In genomic region chr18:70287731-70288130, GRCh38 we compare ENCODE assay signal across 12 cellular contexts. TPM values are rescaled to one million over a fixed set of nuclear protein-coding genes. Genes with fewer than 3 reads are reported as not detected.
DNase-seq lines count a peak whose midpoint lies in the region; ATAC-seq and TF ChIP-seq lines count a peak whose summit lies in the region.
"Had no signal": no experiment of that assay in that cellular context is flagged by ENCODE, and none has a peak within 500 bp of the region (broad histone marks: within the 10 kb centered on the region; RNA-seq: fewer than 3 reads in every experiment).

No MANE protein-coding gene starts in this region.

- H3K4me1 ChIP-seq in left ventricle myocardium inferior (peaks cover 51% of the 10 kb centered on the region), right cardiac atrium (ENCODE audit: control insufficient read depth, insufficient read depth, low read length) (peaks cover 4% of the 10 kb centered on the region), mesenchymal stem cell (ENCODE audit: control insufficient read depth, insufficient read depth, low read depth, low read length) (peaks cover 7% of the 10 kb centered on the region)

- H3K4me1 Mint-ChIP-seq in activated naive CD8-positive, alpha-beta T cell treated with anti-CD3 and anti-CD28 coated beads for 36 hours: peaks cover 2% of the 10 kb centered on the region
- H3K4me1 Mint-ChIP-seq in type B pancreatic cell (ENCODE audit: unreplicated experiment): peaks cover 35% of the 10 kb centered on the region

- H2BK5ac ChIP-seq in mesenchymal stem cell (ENCODE audit: low read depth, low read length, poor library complexity, severe bottlenecking): no peak overlapping the region

- no peak overlapping the region for H2BK12ac ChIP-seq in mesenchymal stem cell (ENCODE audit: low read length in 2 of 2)

- H3K4me3 ChIP-seq in left ventricle myocardium inferior: peak overlapping the region; percentile 80
- H3K4me3 ChIP-seq in right cardiac atrium (ENCODE audit: low read length): no peak overlapping the region
- H3K4me3 ChIP-seq in mesenchymal stem cell (ENCODE audit: insufficient read depth in 1 of 2, low read depth in 1 of 2, low read length in 2 of 2): peak overlapping the region in 1 of 2 experiments; percentile 82
- peak overlapping the region in 1 of 2 donors; percentile 62 for H3K4me3 ChIP-seq in foreskin fibroblast (ENCODE audit: low read depth in 1 of 2, low read length in 2 of 2)

- H3K27me3 ChIP-seq in left ventricle myocardium inferior (ENCODE audit: low read depth) (no peaks in the 10 kb centered on the region), right cardiac atrium (ENCODE audit: control insufficient read depth, insufficient read depth) (no peaks in the 10 kb centered on the region), mesenchymal stem cell (ENCODE audit: control insufficient read depth in 1 of 2, insufficient read depth in 1 of 2, low read length in 2 of 2) (no peaks in the 10 kb centered on the region)
- H3K27me3 ChIP-seq: ascending aorta, gastroesophageal sphincter had no signal

- WGBS in right cardiac atrium: 98% methylated on average over 2 of the region's 2 CpGs
- 90% methylated on average over 2 of the region's 2 CpGs for WGBS in mesenchymal stem cell

- H3K79me1 ChIP-seq in mesenchymal stem cell (replicated peaks; ENCODE audit: low read length, poor library complexity, severe bottlenecking): no peaks in the 10 kb centered on the region

- DNase-seq in left ventricle myocardium inferior (no peak), right cardiac atrium (no peak), mesenchymal stem cell (no peak), type B pancreatic cell (ENCODE audit: extremely low spot score, unreplicated experiment) (no peak), foreskin fibroblast (no peak)
- DNase-seq in activated naive CD8-positive, alpha-beta T cell treated with anti-CD3 and anti-CD28 coated beads for 36 hours: no peak
- DNase-seq: Karpas-422, NCI-H2171 treated with DMSO at 0.1 percent for 48 hours had no signal

- peak overlapping the region; percentile 59 for H3K4me3 Mint-ChIP-seq in activated naive CD8-positive, alpha-beta T cell treated with anti-CD3 and anti-CD28 coated beads for 36 hours
- H3K4me3 Mint-ChIP-seq in type B pancreatic cell: peak overlapping the region; percentile 84

- no peak overlapping the region for H3K4ac ChIP-seq in mesenchymal stem cell (ENCODE audit: low read depth in 1 of 2, low read length in 2 of 2)

- H4K91ac ChIP-seq in mesenchymal stem cell (ENCODE audit: low read length): no peak overlapping the region

- no peak overlapping the region for H3K27ac Mint-ChIP-seq in activated naive CD8-positive, alpha-beta T cell treated with anti-CD3 and anti-CD28 coated beads for 36 hours
- peak overlapping the region; percentile 91 for H3K27ac Mint-ChIP-seq in type B pancreatic cell

- H3K36me3 ChIP-seq in left ventricle myocardium inferior: no peaks in the 10 kb centered on the region
- peaks cover 0 to 7% of the 10 kb centered on the region in 2 experiments for H3K36me3 ChIP-seq in mesenchymal stem cell (ENCODE audit: control insufficient read depth in 1 of 2, insufficient read depth in 2 of 2, low read depth in 1 of 2, low read length in 2 of 2)
- H3K36me3 ChIP-seq: ascending aorta, gastroesophageal sphincter had no signal

- no peak overlapping the region for H3K18ac ChIP-seq in mesenchymal stem cell (ENCODE audit: low read depth in 1 of 2, low read length in 2 of 2)

- H3K27ac ChIP-seq in left ventricle myocardium inferior (replicated peaks): peak overlapping the region; percentile 90
- H3K27ac ChIP-seq in right cardiac atrium (ENCODE audit: low read length): no peak overlapping the region
- no peak overlapping the region for H3K27ac ChIP-seq in mesenchymal stem cell (ENCODE audit: low read length, poor library complexity, severe bottlenecking)

- H3K23ac ChIP-seq in mesenchymal stem cell (ENCODE audit: low read length in 2 of 2): no peak overlapping the region

- H4K8ac ChIP-seq in mesenchymal stem cell (ENCODE audit: low read length): no peak overlapping the region

- H2BK120ac ChIP-seq in mesenchymal stem cell (ENCODE audit: low read depth, low read length): no peak overlapping the region

- ATAC-seq in right cardiac atrium: no peak
- ATAC-seq in GM19467 (IDR thresholded peaks at IDR 0.05; ENCODE audit: unreplicated experiment): no peak
- ATAC-seq in GM18520 (IDR thresholded peaks at IDR 0.05; ENCODE audit: unreplicated experiment): no peak

- no peak overlapping the region for H3K14ac ChIP-seq in mesenchymal stem cell (ENCODE audit: low read length in 2 of 2)

- H3K9me3 Mint-ChIP-seq in activated naive CD8-positive, alpha-beta T cell treated with anti-CD3 and anti-CD28 coated beads for 36 hours: peaks cover 1% of the 10 kb centered on the region
- H3K9me3 Mint-ChIP-seq in type B pancreatic cell: peaks cover 4% of the 10 kb centered on the region

- H3K27me3 Mint-ChIP-seq in activated naive CD8-positive, alpha-beta T cell treated with anti-CD3 and anti-CD28 coated beads for 36 hours: peaks cover 35% of the 10 kb centered on the region
- no peaks in the 10 kb centered on the region for H3K27me3 Mint-ChIP-seq in type B pancreatic cell

- no peaks in the 10 kb centered on the region for H3K36me3 Mint-ChIP-seq in activated naive CD8-positive, alpha-beta T cell treated with anti-CD3 and anti-CD28 coated beads for 36 hours
- peaks cover 10% of the 10 kb centered on the region for H3K36me3 Mint-ChIP-seq in type B pancreatic cell

- no peak overlapping the region for H2BK15ac ChIP-seq in mesenchymal stem cell (ENCODE audit: low read depth, poor library complexity, severe bottlenecking)

- H3K4me2 ChIP-seq in mesenchymal stem cell (ENCODE audit: low read length, poor library complexity, severe bottlenecking): no peak overlapping the region

- H3K9ac ChIP-seq in mesenchymal stem cell (ENCODE audit: low read length): peak overlapping the region; percentile 89

- no peak for TF ChIP-seq CTCF in left ventricle myocardium inferior (IDR thresholded peaks at IDR 0.05; ENCODE audit: borderline replicate concordance)
- no peak for TF ChIP-seq CTCF in type B pancreatic cell (conservative IDR thresholded peaks at IDR 0.05)
- no peak for TF ChIP-seq CTCF in foreskin fibroblast (IDR thresholded peaks at IDR 0.05; ENCODE audit: low read depth, low read length)

- H2AK5ac ChIP-seq in mesenchymal stem cell (ENCODE audit: low read length, severe bottlenecking): no peak overlapping the region

- no peak overlapping the region for H2AFZ ChIP-seq in mesenchymal stem cell (ENCODE audit: low read depth, low read length)

- intact Hi-C loops in left ventricle myocardium inferior (cut with micrococcal nuclease): no loop called here
- intact Hi-C loops in right cardiac atrium (cut with DNase I): no loop called here

- no peaks in the 10 kb centered on the region for H3K9me3 ChIP-seq in left ventricle myocardium inferior (replicated peaks)
- H3K9me3 ChIP-seq in right cardiac atrium (ENCODE audit: control insufficient read depth, low read length): no peaks in the 10 kb centered on the region
- H3K9me3 ChIP-seq in mesenchymal stem cell (ENCODE audit: control insufficient read depth, low read length): no peaks in the 10 kb centered on the region
- H3K9me3 ChIP-seq: ascending aorta, gastroesophageal sphincter had no signal

RNA-seq across cellular contexts. Expression of gene SOCS6, which starts 1.1 kb away (rescaled TPM):
- 20.2 TPM for total RNA-seq in left ventricle myocardium inferior
- total RNA-seq in right cardiac atrium: 10 to 100 TPM; 18.6 to 22.8 (median 18.9) TPM
- 7.8 TPM for polyA plus RNA-seq in right cardiac atrium
- 1 to 10 TPM; 2.1 to 2.2 TPM for total RNA-seq in activated naive CD8-positive, alpha-beta T cell treated with anti-CD3 and anti-CD28 coated beads for 36 hours
- 14.7 TPM for polyA plus RNA-seq in mesenchymal stem cell (2013, experiment 1 of 2)
- polyA plus RNA-seq in mesenchymal stem cell (2013, experiment 2 of 2): 13.9 TPM
- total RNA-seq in type B pancreatic cell (ENCODE audit: low replicate concordance): 30.2 and 52.8 TPM in 2 replicates
